31 cellular contexts compared by ENCODE assay signal in genomic region chr16:75864243-75864642, GRCh38.
"Had no signal": no experiment of that assay in that cellular context is flagged by ENCODE, and none has a peak within 500 bp of the region (broad histone marks: within the 10 kb centered on the region; RNA-seq: fewer than 3 reads in every experiment).

No MANE protein-coding gene starts in this region.

- H3K36me3 ChIP-seq: adrenal gland, ascending aorta, brain microvascular endothelial cell, breast epithelium, cardiac muscle cell had no signal

- H3K27ac ChIP-seq: adrenal gland, ascending aorta, body of pancreas, brain microvascular endothelial cell, breast epithelium, cardiac muscle cell had no signal

- DNase-seq: activated effector memory CD4-positive, alpha-beta T cell treated with anti-CD3 and anti-CD28 coated beads, Interleukin-2, amount 50 U/mL, for 16 hours; activated effector memory CD4-positive, alpha-beta T cell treated with Interleukin-2 at 50 U/mL for 16 hours; activated gamma-delta T cell; activated gamma-delta T cell treated with Interleukin-2 at 50 U/mL for 16 hours; activated naive CD4-positive, alpha-beta T cell; activated naive CD4-positive, alpha-beta T cell treated with anti-CD3 and anti-CD28 coated beads for 36 hours; activated naive CD4-positive, alpha-beta T cell treated with anti-CD3 and anti-CD28 coated beads, Interleukin-2, amount 10 ng/mL, durations not matched to agents 7 days and 5 days; activated naive CD4-positive, alpha-beta T cell treated with anti-CD3 and anti-CD28 coated beads, Interleukin-2, amount 50 U/mL, for 16 hours; activated naive CD4-positive, alpha-beta T cell treated with Interleukin-2 at 50 U/mL for 16 hours; activated naive CD8-positive, alpha-beta T cell treated with anti-CD3 and anti-CD28 coated beads for 36 hours; activated naive CD8-positive, alpha-beta T cell treated with anti-CD3 and anti-CD28 coated beads, Interleukin-2, amount 10 ng/mL, durations not matched to agents 7 days and 5 days; activated naive CD8-positive, alpha-beta T cell treated with anti-CD3 and anti-CD28 coated beads, Interleukin-2, amount 50 U/mL, for 24 hours; activated T-cell treated with anti-CD3 and anti-CD28 coated beads, Interleukin-2, amount 50 U/mL, for 24 hours; activated T-cell treated with anti-CD3 and anti-CD28 coated beads, Interleukin-2, amount 50 U/mL, for 4 hours; activated T-cell treated with anti-CD3 and anti-CD28 coated beads, Interleukin-2, amount 50 U/mL, for 48 hours; activated T-cell treated with anti-CD3 and anti-CD28 coated beads, Interleukin-2, amount 50 U/mL, for 72 hours; adrenal gland; amniotic stem cell; aorta; body of pancreas; brain microvascular endothelial cell; caudate nucleus; central memory CD4-positive, alpha-beta T cell; cerebellar nuclear complex had no signal

- H3K9me3 ChIP-seq: adrenal gland, ascending aorta, body of pancreas, breast epithelium had no signal

- ATAC-seq: activated naive CD4-positive, alpha-beta T cell treated with anti-CD3 and anti-CD28 coated beads, Interleukin-2, amount 50 U/mL, for 72 hours; activated naive CD8-positive, alpha-beta T cell treated with anti-CD3 and anti-CD28 coated beads, Interleukin-2, amount 50 U/mL, for 24 hours; activated T-cell treated with anti-CD3 and anti-CD28 coated beads, Interleukin-2, amount 50 U/mL, for 4 hours; activated T-cell treated with anti-CD3 and anti-CD28 coated beads, Interleukin-2, amount 50 U/mL, for 72 hours; activated T-helper 17 cell treated with anti-CD3 and anti-CD28 coated beads, Interleukin-2, amount 50 U/mL, for 72 hours; body of pancreas had no signal

- H3K27me3 ChIP-seq: adrenal gland, ascending aorta, brain microvascular endothelial cell, breast epithelium, cardiac muscle cell had no signal

- H3K4me3 ChIP-seq: adrenal gland, ascending aorta, body of pancreas, breast epithelium, cardiac muscle cell had no signal

- H3K4me1 ChIP-seq: adrenal gland, ascending aorta, body of pancreas, breast epithelium had no signal

- FAIRE-seq: astrocyte, bronchial epithelial cell had no signal
